ENCODE assay signal across 17 cellular contexts in genomic region chr13:48563611-48564010, GRCh38.
"Had no signal": no experiment of that assay in that cellular context is flagged by ENCODE, and none has a peak within 500 bp of the region (broad histone marks: within the 10 kb centered on the region; RNA-seq: fewer than 3 reads in every experiment).

No MANE protein-coding gene starts in this region.

- ATAC-seq: activated T-cell treated with anti-CD3 and anti-CD28 coated beads, Interleukin-2, amount 50 U/mL, for 4 hours; mucosa of descending colon; naive thymus-derived CD4-positive, alpha-beta T cell; stimulated activated naive B cell treated with anti-CD40 and anti-IgM and Interleukin-4, amounts not matched to agents 10 μg/mL and 1 μg/mL and 100 μg/mL, for 72 hours; T-helper 17 cell had no signal

- H3K9me3 ChIP-seq: mucosa of descending colon, tibial artery, uterus had no signal

- H3K36me3 ChIP-seq: brain microvascular endothelial cell, tibial artery, uterus had no signal

- H3K4me1 ChIP-seq: uterus had no signal

- DNase-seq: activated CD4-positive, alpha-beta T cell treated with anti-CD3 and anti-CD28 coated beads, Interleukin-2, amount 50 U/mL, for 1 hour; activated effector memory CD4-positive, alpha-beta T cell treated with Interleukin-2 at 50 U/mL for 16 hours; activated T-cell treated with anti-CD3 and anti-CD28 coated beads, Interleukin-2, amount 50 U/mL, for 4 hours; anterior cingulate cortex; mucosa of descending colon; naive thymus-derived CD4-positive, alpha-beta T cell; posterior cingulate gyrus; retina; stimulated activated CD4-positive, alpha-beta T cell treated with anti-CD3 and anti-CD28 coated beads, Interleukin-4, amount 100 ng/mL, for 1 hour; stimulated activated naive B cell treated with anti-CD40 and anti-IgM and Interleukin-4, amounts not matched to agents 10 μg/mL and 1 μg/mL and 100 μg/mL, for 72 hours; T-helper 17 cell; tibial artery; uterus had no signal

- H3K27me3 Mint-ChIP-seq: central memory CD8-positive, alpha-beta T cell had no signal

- H3K27ac Mint-ChIP-seq: activated naive CD8-positive, alpha-beta T cell; memory B cell; stimulated activated naive B cell treated with anti-CD40 and anti-IgM and Interleukin-4, amounts not matched to agents 10 μg/mL and 1 μg/mL and 100 μg/mL, for 72 hours; T-helper 17 cell had no signal

- H3K4me3 Mint-ChIP-seq: activated naive CD8-positive, alpha-beta T cell; activated T-cell treated with anti-CD3 and anti-CD28 coated beads, Interleukin-2, amount 50 U/mL, for 4 hours; memory B cell; stimulated activated naive B cell treated with anti-CD40 and anti-IgM and Interleukin-4, amounts not matched to agents 10 μg/mL and 1 μg/mL and 100 μg/mL, for 72 hours had no signal

- H3K9me3 Mint-ChIP-seq: activated T-cell treated with anti-CD3 and anti-CD28 coated beads, Interleukin-2, amount 50 U/mL, for 4 hours; central memory CD8-positive, alpha-beta T cell; stimulated activated naive B cell treated with anti-CD40 and anti-IgM and Interleukin-4, amounts not matched to agents 10 μg/mL and 1 μg/mL and 100 μg/mL, for 72 hours had no signal

- H3K4me3 ChIP-seq: mucosa of descending colon, tibial artery, uterus had no signal

- H3K27ac ChIP-seq: brain microvascular endothelial cell, tibial artery, uterus had no signal

- H3K27me3 ChIP-seq: brain microvascular endothelial cell, tibial artery, uterus had no signal
